35 cellular contexts compared by ENCODE assay signal in the genomic region with DNA sequence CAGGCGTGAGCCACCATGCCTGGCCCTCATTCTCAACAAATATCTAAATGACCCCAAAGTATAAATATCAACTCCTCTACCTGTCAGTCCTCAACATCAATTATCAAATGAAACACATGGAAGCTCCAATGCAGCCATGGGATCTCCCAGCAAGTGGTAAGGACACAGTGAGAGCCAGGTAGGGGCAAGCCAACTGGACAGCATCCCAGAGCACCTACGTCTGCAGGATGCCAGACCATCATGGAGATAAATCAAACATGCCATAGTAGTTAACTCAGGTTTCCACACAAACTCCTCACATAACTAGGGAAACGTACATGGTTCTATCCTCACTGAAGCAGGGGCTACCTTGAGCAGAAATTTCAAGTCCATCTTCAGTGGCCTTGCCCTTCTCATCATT.
DNase-seq lines count a peak whose midpoint lies in the region; ATAC-seq, FAIRE-seq and TF ChIP-seq lines count a peak whose summit lies in the region.
"Had no signal": no experiment of that assay in that cellular context is flagged by ENCODE, and none has a peak within 500 bp of the region (broad histone marks: within the 10 kb centered on the region; RNA-seq: fewer than 3 reads in every experiment).

No MANE protein-coding gene starts in this region.

- H3K27me3 Mint-ChIP-seq in astrocyte (ENCODE audit: low read depth, unreplicated experiment): no peaks in the 10 kb centered on the region
- peaks cover 0 to 21% of the 10 kb centered on the region in 2 donors for H3K27me3 Mint-ChIP-seq in stimulated activated naive B cell treated with anti-CD40 and anti-IgM and Interleukin-4, amounts not matched to agents 10 μg/mL and 1 μg/mL and 100 μg/mL, for 72 hours
- no peaks in the 10 kb centered on the region for H3K27me3 Mint-ChIP-seq in naive thymus-derived CD4-positive, alpha-beta T cell
- H3K27me3 Mint-ChIP-seq: CD4-positive, alpha-beta memory T cell; CD4-positive, alpha-beta T cell had no signal

- H3K4me1 ChIP-seq in astrocyte (ENCODE audit: insufficient read depth, low read length): no peaks in the 10 kb centered on the region
- H3K4me1 ChIP-seq in psoas muscle: no peaks in the 10 kb centered on the region
- H3K4me1 ChIP-seq in naive thymus-derived CD4-positive, alpha-beta T cell (ENCODE audit: control insufficient read depth in 2 of 2, insufficient read depth in 2 of 2, low read length in 2 of 2): no peaks in the 10 kb centered on the region
- H3K4me1 ChIP-seq: A549; BE2C; BLaER1; BLaER1 treated with 17β-estradiol and CSF1 and Interleukin-3, amounts not matched to agents 10 nM and 100 nM; Caco-2 had no signal

- H4K20me1 ChIP-seq in astrocyte (ENCODE audit: insufficient read depth, low read length): no peaks in the 10 kb centered on the region
- H4K20me1 ChIP-seq: BLaER1; BLaER1 treated with 17β-estradiol and CSF1 and Interleukin-3, amounts not matched to agents 10 nM and 100 nM had no signal

- H3K4me1 Mint-ChIP-seq in astrocyte (ENCODE audit: low read depth, unreplicated experiment): peaks cover 3% of the 10 kb centered on the region
- H3K4me1 Mint-ChIP-seq in stimulated activated naive B cell treated with anti-CD40 and anti-IgM and Interleukin-4, amounts not matched to agents 10 μg/mL and 1 μg/mL and 100 μg/mL, for 72 hours: no peaks in the 10 kb centered on the region
- peaks cover 0 to 2% (median 0%) of the 10 kb centered on the region in 7 donors for H3K4me1 Mint-ChIP-seq in naive thymus-derived CD4-positive, alpha-beta T cell
- H3K4me1 Mint-ChIP-seq: B cell; CD14-positive monocyte; CD4-positive, alpha-beta memory T cell; CD4-positive, CD25-positive, alpha-beta regulatory T cell; CD8-positive, alpha-beta memory T cell had no signal

- TF ChIP-seq CTCF in astrocyte (IDR thresholded peaks at IDR 0.05; ENCODE audit: insufficient read depth, low read depth, low read length): no peak
- TF ChIP-seq CTCF in psoas muscle (IDR thresholded peaks at IDR 0.05): no peak
- no peak for TF ChIP-seq CTCF in coronary artery (IDR thresholded peaks at IDR 0.05)

- H3K9me3 Mint-ChIP-seq in astrocyte (ENCODE audit: unreplicated experiment): no peaks in the 10 kb centered on the region
- H3K9me3 Mint-ChIP-seq in stimulated activated naive B cell treated with anti-CD40 and anti-IgM and Interleukin-4, amounts not matched to agents 10 μg/mL and 1 μg/mL and 100 μg/mL, for 72 hours: peaks cover 0 to 3% of the 10 kb centered on the region in 2 donors
- peaks cover 0 to 12% (median 2%) of the 10 kb centered on the region in 11 donors for H3K9me3 Mint-ChIP-seq in naive thymus-derived CD4-positive, alpha-beta T cell
- H3K9me3 Mint-ChIP-seq: CD4-positive, alpha-beta T cell; CD8-positive, alpha-beta T cell had no signal

- peak in 3 of 4 donors; percentile 42 to 75 (median 65) for ATAC-seq in psoas muscle
- no peak for ATAC-seq in stimulated activated naive B cell treated with anti-CD40 and anti-IgM and Interleukin-4, amounts not matched to agents 10 μg/mL and 1 μg/mL and 100 μg/mL, for 72 hours (replicated peaks)
- ATAC-seq in naive thymus-derived CD4-positive, alpha-beta T cell: no peak
- ATAC-seq: A549; CD8-positive, alpha-beta T cell had no signal

- peak; percentile 85 for FAIRE-seq in astrocyte (lab: Jason Lieb, UNC)
- FAIRE-seq: A204.1, A549, D721Med had no signal

- H3K79me2 ChIP-seq in astrocyte (ENCODE audit: insufficient read depth, low read length): no peaks in the 10 kb centered on the region

- H3K9ac ChIP-seq in astrocyte (ENCODE audit: low read length): no peak overlapping the region
- H3K9ac ChIP-seq: BLaER1; BLaER1 treated with 17β-estradiol and CSF1 and Interleukin-3, amounts not matched to agents 10 nM and 100 nM had no signal

- intact Hi-C loops in psoas muscle (cut with DNase I): no loop called here
- intact Hi-C loops in naive thymus-derived CD4-positive, alpha-beta T cell (cut with micrococcal nuclease): no loop called here

- H3K4me3 Mint-ChIP-seq in astrocyte (ENCODE audit: unreplicated experiment): no peak overlapping the region
- H3K4me3 Mint-ChIP-seq in stimulated activated naive B cell treated with anti-CD40 and anti-IgM and Interleukin-4, amounts not matched to agents 10 μg/mL and 1 μg/mL and 100 μg/mL, for 72 hours: no peak overlapping the region
- H3K4me3 Mint-ChIP-seq in naive thymus-derived CD4-positive, alpha-beta T cell: no peak overlapping the region
- H3K4me3 Mint-ChIP-seq: B cell; CD14-positive monocyte; CD4-positive, alpha-beta memory T cell; CD4-positive, alpha-beta T cell; CD4-positive, CD25-positive, alpha-beta regulatory T cell; CD8-positive, alpha-beta memory T cell; CD8-positive, alpha-beta T cell had no signal

- 26 to 38% (median 31%) methylated on average over 3 of the region's 3 CpGs for WGBS in psoas muscle, 3 donors

- H3K27ac ChIP-seq in astrocyte (ENCODE audit: low read depth, low read length) (no peak overlapping the region), psoas muscle (no peak overlapping the region), coronary artery (no peak overlapping the region)
- H3K27ac ChIP-seq in naive thymus-derived CD4-positive, alpha-beta T cell (ENCODE audit: low read depth, low read length): no peak overlapping the region
- H3K27ac ChIP-seq: 22Rv1; A549; BLaER1; BLaER1 treated with 17β-estradiol and CSF1 and Interleukin-3, amounts not matched to agents 10 nM and 100 nM; C4-2B had no signal

- H3K36me3 ChIP-seq in astrocyte (ENCODE audit: insufficient read depth, low read length) (no peaks in the 10 kb centered on the region), psoas muscle (ENCODE audit: insufficient read depth in 1 of 2, low read depth in 1 of 2) (no peaks in the 10 kb centered on the region)
- no peaks in the 10 kb centered on the region for H3K36me3 ChIP-seq in naive thymus-derived CD4-positive, alpha-beta T cell (ENCODE audit: control insufficient read depth in 2 of 3, insufficient read depth in 3 of 3, low read length in 3 of 3)
- H3K36me3 ChIP-seq: BE2C; BLaER1; BLaER1 treated with 17β-estradiol and CSF1 and Interleukin-3, amounts not matched to agents 10 nM and 100 nM had no signal

- H3K27ac Mint-ChIP-seq in astrocyte (ENCODE audit: unreplicated experiment): no peak overlapping the region
- peak overlapping the region; percentile 25 for H3K27ac Mint-ChIP-seq in stimulated activated naive B cell treated with anti-CD40 and anti-IgM and Interleukin-4, amounts not matched to agents 10 μg/mL and 1 μg/mL and 100 μg/mL, for 72 hours
- no peak overlapping the region for H3K27ac Mint-ChIP-seq in naive thymus-derived CD4-positive, alpha-beta T cell
- H3K27ac Mint-ChIP-seq: B cell; CD14-positive monocyte; CD4-positive, alpha-beta memory T cell; CD4-positive, alpha-beta T cell; CD4-positive, CD25-positive, alpha-beta regulatory T cell; CD8-positive, alpha-beta memory T cell; CD8-positive, alpha-beta T cell had no signal

- no peak overlapping the region for H2AFZ ChIP-seq in astrocyte (ENCODE audit: low read depth, low read length)

- H3K9me3 ChIP-seq in astrocyte (ENCODE audit: insufficient read depth, low read depth, low read length) (no peaks in the 10 kb centered on the region), psoas muscle (peaks cover 14% of the 10 kb centered on the region)
- no peaks in the 10 kb centered on the region for H3K9me3 ChIP-seq in naive thymus-derived CD4-positive, alpha-beta T cell (ENCODE audit: control insufficient read depth in 2 of 3, low read length in 3 of 3)
- H3K9me3 ChIP-seq: BE2C, Caco-2 had no signal

- no peaks in the 10 kb centered on the region for H3K36me3 Mint-ChIP-seq in astrocyte (ENCODE audit: low read depth, unreplicated experiment)
- no peaks in the 10 kb centered on the region for H3K36me3 Mint-ChIP-seq in stimulated activated naive B cell treated with anti-CD40 and anti-IgM and Interleukin-4, amounts not matched to agents 10 μg/mL and 1 μg/mL and 100 μg/mL, for 72 hours
- H3K36me3 Mint-ChIP-seq in naive thymus-derived CD4-positive, alpha-beta T cell: no peaks in the 10 kb centered on the region
- H3K36me3 Mint-ChIP-seq: CD14-positive monocyte; CD4-positive, alpha-beta memory T cell; CD4-positive, CD25-positive, alpha-beta regulatory T cell; CD8-positive, alpha-beta T cell had no signal

- DNase-seq in astrocyte (ENCODE audit: low read depth): peak; percentile 7
- no peak for DNase-seq in psoas muscle
- no peak for DNase-seq in stimulated activated naive B cell treated with anti-CD40 and anti-IgM and Interleukin-4, amounts not matched to agents 10 μg/mL and 1 μg/mL and 100 μg/mL, for 72 hours
- DNase-seq in coronary artery (ENCODE audit: low spot score): no peak
- no peak for DNase-seq in naive thymus-derived CD4-positive, alpha-beta T cell
- no peak for DNase-seq in stimulated activated naive CD4-positive, alpha-beta T cell treated with Interleukin-2 at 50 U/mL for 16 hours (lab: John Stamatoyannopoulos, UW)
- DNase-seq: 8988T; ACHN; AML-193; BE2C; C1 segment of cervical spinal cord; Caco-2; Calu3; CD4-positive, alpha-beta memory T cell; CD4-positive, alpha-beta T cell; CD4-positive, CD25-positive, alpha-beta regulatory T cell; CD8-positive, alpha-beta memory T cell; CD8-positive, alpha-beta T cell; COR-L47; DMS 273 treated with DMSO at 0.1 percent for 48 hours; DMS153; DMS53; DMS79; DMS79 treated with DMSO at 0.1 percent for 48 hours; DND-41; EL had no signal

- no peaks in the 10 kb centered on the region for H3K27me3 ChIP-seq in astrocyte (ENCODE audit: insufficient read depth, low read length)
- H3K27me3 ChIP-seq in psoas muscle (ENCODE audit: insufficient read depth in 3 of 3, low read length in 2 of 3): peaks cover 0 to 3% (median 0%) of the 10 kb centered on the region in 3 donors
- no peaks in the 10 kb centered on the region for H3K27me3 ChIP-seq in naive thymus-derived CD4-positive, alpha-beta T cell (ENCODE audit: control insufficient read depth in 2 of 2, insufficient read depth in 2 of 2, low read length in 2 of 2)
- H3K27me3 ChIP-seq: BE2C had no signal

- H3K4me3 ChIP-seq in astrocyte (ENCODE audit: insufficient read depth, low read depth, low read length): no peak overlapping the region
- no peak overlapping the region for H3K4me3 ChIP-seq in psoas muscle
- no peak overlapping the region for H3K4me3 ChIP-seq in coronary artery
- H3K4me3 ChIP-seq in naive thymus-derived CD4-positive, alpha-beta T cell (ENCODE audit: low read length): no peak overlapping the region
- H3K4me3 ChIP-seq: A549; BLaER1; BLaER1 treated with 17β-estradiol and CSF1 and Interleukin-3, amounts not matched to agents 10 nM and 100 nM had no signal

- H3K4me2 ChIP-seq in astrocyte (ENCODE audit: low read length): no peak overlapping the region
- H3K4me2 ChIP-seq: A549; BLaER1; BLaER1 treated with 17β-estradiol and CSF1 and Interleukin-3, amounts not matched to agents 10 nM and 100 nM had no signal

- POLR2A ChIA-PET in naive thymus-derived CD4-positive, alpha-beta T cell (lab: Charles Lee): no interaction called here

- CTCF ChIA-PET in naive thymus-derived CD4-positive, alpha-beta T cell (lab: Charles Lee): no interaction called here

Comparison
In these comparisons a context has a peak if more than half of its experiments do, and no peak if none do; other contexts are left out.
1. ATAC-seq: peak in psoas muscle (3 of 4); none in stimulated activated naive B cell treated with anti-CD40 and anti-IgM and Interleukin-4, amounts not matched to agents 10 μg/mL and 1 μg/mL and 100 μg/mL, for 72 hours (0 of 2) and naive thymus-derived CD4-positive, alpha-beta T cell (single experiment).